19 cellular contexts compared by ENCODE assay signal in genomic region chr2:64322433-64322832, GRCh38.
"Had no signal": no experiment of that assay in that cellular context is flagged by ENCODE, and none has a peak within 500 bp of the region (broad histone marks: within the 10 kb centered on the region; RNA-seq: fewer than 3 reads in every experiment).

No MANE protein-coding gene starts in this region.

- H3K27ac ChIP-seq: coronary artery, heart left ventricle, ovary, tibial artery, upper lobe of right lung, vagina had no signal

- ATAC-seq: heart left ventricle; mucosa of descending colon; naive thymus-derived CD8-positive, alpha-beta T cell; right cardiac atrium; upper lobe of right lung had no signal

- H3K4me3 ChIP-seq: coronary artery, heart left ventricle, mucosa of descending colon, ovary, tibial artery, upper lobe of right lung, vagina had no signal

- H3K36me3 ChIP-seq: heart left ventricle, ovary, tibial artery, upper lobe of right lung, vagina had no signal

- H3K27me3 ChIP-seq: heart left ventricle, ovary, tibial artery, upper lobe of right lung, vagina had no signal

- H3K27me3 Mint-ChIP-seq: naive thymus-derived CD8-positive, alpha-beta T cell had no signal

- DNase-seq: effector CD4-positive, alpha-beta T cell; endodermal cell; foreskin melanocyte; heart left ventricle; hippocampal formation; kidney glomerular epithelial cell; mucosa of descending colon; naive thymus-derived CD8-positive, alpha-beta T cell; nucleus accumbens; ovary; right cardiac atrium; small intestine; stimulated activated CD4-positive, alpha-beta T cell treated with anti-CD3 and anti-CD28 coated beads, Interleukin-12 subunit alpha, Interleukin-12 subunit beta, amount 100 ng/mL, for 4 hours; stimulated activated naive CD4-positive, alpha-beta T cell treated with Interleukin-2 at 50 U/mL for 16 hours; tibial artery; upper lobe of right lung had no signal

- H3K9me3 ChIP-seq: ovary, tibial artery, upper lobe of right lung, vagina had no signal

- H3K27ac Mint-ChIP-seq: endodermal cell had no signal

- FAIRE-seq: islet of Langerhans, small intestine had no signal

- H3K4me3 Mint-ChIP-seq: endodermal cell had no signal

- H3K9me3 Mint-ChIP-seq: naive thymus-derived CD8-positive, alpha-beta T cell had no signal

- H3K36me3 Mint-ChIP-seq: naive thymus-derived CD8-positive, alpha-beta T cell had no signal
